9 cellular contexts compared by ENCODE assay signal in genomic region chr2:148813603-148814065, GRCh38.
DNase-seq lines count a peak whose midpoint lies in the region; ATAC-seq, FAIRE-seq and TF ChIP-seq lines count a peak whose summit lies in the region.
"Had no signal": no experiment of that assay in that cellular context is flagged by ENCODE, and none has a peak within 500 bp of the region (broad histone marks: within the 10 kb centered on the region; RNA-seq: fewer than 3 reads in every experiment).

No MANE protein-coding gene starts in this region.

- BruUV-seq in MCF 10A (replicated peaks; lab: Mats Ljungman, UMichigan) (no TSS peak), mammary epithelial cell (replicated peaks; lab: Mats Ljungman, UMichigan) (no TSS peak)

- DNase-seq in MCF 10A (ENCODE audit: unreplicated experiment), result peak; percentile 16
- no peak for DNase-seq in mammary epithelial cell
- peak; percentile 17 for DNase-seq in activated CD8-positive, alpha-beta memory T cell treated with anti-CD3 and anti-CD28 coated beads, Interleukin-2, amount 50 U/mL, for 1 hour (ENCODE audit: extremely low read depth)
- no peak for DNase-seq in nephron progenitor cell
- DNase-seq in NCI-H1930 (lab: John Stamatoyannopoulos, UW), result no peak
- DNase-seq in inferior parietal cortex (ENCODE audit: extremely low spot score), result no peak
- no peak for DNase-seq in HTR-8/SVneo (ENCODE audit: insufficient read length, low spot score)

- no peaks in the 10 kb centered on the region for H3K9me3 ChIP-seq in mammary epithelial cell (replicated peaks; ENCODE audit: insufficient read depth, low read length)

- no peaks in the 10 kb centered on the region for H3K79me2 ChIP-seq in mammary epithelial cell (ENCODE audit: insufficient read depth, low read length)

- H3K4me3 Mint-ChIP-seq in MCF 10A (ENCODE audit: unreplicated experiment) (no peak overlapping the region), nephron progenitor cell (no peak overlapping the region)

- POLR2A ChIA-PET in MCF 10A (lab: Yijun Ruan, JAX), result no interaction called here

- H3K27me3 ChIP-seq in mammary epithelial cell (ENCODE audit: insufficient read depth, low read length), result peaks cover 12% of the 10 kb centered on the region
- H3K27me3 ChIP-seq: cardiac muscle cell had no signal

- no peak overlapping the region for H3K27ac ChIP-seq in mammary epithelial cell (ENCODE audit: insufficient read depth, low read depth, low read length)
- H3K27ac ChIP-seq: cardiac muscle cell had no signal

- H3K4me3 ChIP-seq in mammary epithelial cell (replicated peaks in 1 of 3; ENCODE audit: insufficient read depth in 1 of 3, low read depth in 2 of 3, low read length in 3 of 3), result no peak overlapping the region
- H3K4me3 ChIP-seq: cardiac muscle cell had no signal

- no peak overlapping the region for H3K9ac ChIP-seq in mammary epithelial cell (ENCODE audit: insufficient read depth, low read length)

- H3K9me3 Mint-ChIP-seq in MCF 10A (ENCODE audit: unreplicated experiment) (no peaks in the 10 kb centered on the region), nephron progenitor cell (no peaks in the 10 kb centered on the region)

- H3K27ac Mint-ChIP-seq in MCF 10A (ENCODE audit: low read depth, unreplicated experiment) (peak overlapping the region; percentile 70), nephron progenitor cell (no peak overlapping the region)

- intact Hi-C loops in MCF 10A (cut with micrococcal nuclease) (no loop called here), mammary epithelial cell (cut with micrococcal nuclease) (no loop called here)

- FAIRE-seq in HTR-8/SVneo (lab: Jason Lieb, UNC), result no peak

- CTCF ChIA-PET in MCF 10A (lab: Yijun Ruan, JAX), result no interaction called here
- CTCF ChIA-PET in mammary epithelial cell (lab: Charles Lee; ENCODE audit: low non-redundant PET), result no interaction called here

- no peak for TF ChIP-seq CTCF in MCF 10A (IDR thresholded peaks at IDR 0.05; ENCODE audit: unreplicated experiment)
- TF ChIP-seq CTCF in mammary epithelial cell (conservative IDR thresholded peaks at IDR 0.05 in 1 of 2, IDR thresholded peaks at IDR 0.05 in 1 of 2; ENCODE audit: extremely low read depth in 1 of 2, insufficient read depth in 1 of 2, low read depth in 1 of 2, low read length in 2 of 2), result no peak
- peak; percentile 18 for TF ChIP-seq CTCF in nephron progenitor cell (IDR thresholded peaks at IDR 0.05)

- no peak overlapping the region for H2AFZ ChIP-seq in mammary epithelial cell (ENCODE audit: low read depth, low read length)

- ATAC-seq in HG03439 (IDR thresholded peaks at IDR 0.05; ENCODE audit: unreplicated experiment), result peak; percentile 99

- H3K36me3 ChIP-seq in mammary epithelial cell (ENCODE audit: insufficient read depth, low read length), result no peaks in the 10 kb centered on the region
- H3K36me3 ChIP-seq: cardiac muscle cell had no signal

- H3K4me1 Mint-ChIP-seq in MCF 10A (ENCODE audit: insufficient read depth, unreplicated experiment), result peaks cover 28% of the 10 kb centered on the region
- peaks cover 14% of the 10 kb centered on the region for H3K4me1 Mint-ChIP-seq in nephron progenitor cell

- H3K4me1 ChIP-seq in mammary epithelial cell (ENCODE audit: insufficient read depth, low read length), result peaks cover 8% of the 10 kb centered on the region

- H3K36me3 Mint-ChIP-seq in MCF 10A (ENCODE audit: insufficient read depth, unreplicated experiment) (peaks cover 7% of the 10 kb centered on the region), nephron progenitor cell (ENCODE audit: low read depth) (no peaks in the 10 kb centered on the region)

- dilution Hi-C loops in mammary epithelial cell (cut with HindIII; ENCODE audit: low sequenced_read_pairs), result no loop called here

- 86% methylated on average over 8 of the region's 11 CpGs for WGBS in mammary epithelial cell (ENCODE audit: low coverage, missing lambda C conversion rate)

- peaks cover 17% of the 10 kb centered on the region for H3K27me3 Mint-ChIP-seq in MCF 10A (ENCODE audit: insufficient read depth, unreplicated experiment)
- peaks cover 19% of the 10 kb centered on the region for H3K27me3 Mint-ChIP-seq in nephron progenitor cell (ENCODE audit: low read depth, poor library complexity)

- in situ Hi-C loops in mammary epithelial cell (cut with MboI; ENCODE audit: low sequenced_read_pairs in 2 of 2), result no loop called here

- H4K20me1 ChIP-seq in mammary epithelial cell (ENCODE audit: insufficient read depth, low read length), result no peaks in the 10 kb centered on the region

- no peak overlapping the region for H3K4me2 ChIP-seq in mammary epithelial cell (ENCODE audit: insufficient read depth, low read depth, low read length)

Comparison
In these comparisons a context has a peak if more than half of its experiments do, and no peak if none do; other contexts are left out.
1. DNase-seq: peak in MCF 10A (single experiment) and activated CD8-positive, alpha-beta memory T cell treated with anti-CD3 and anti-CD28 coated beads, Interleukin-2, amount 50 U/mL, for 1 hour (single experiment); none in mammary epithelial cell (single experiment), nephron progenitor cell (single experiment), NCI-H1930 (0 of 2), inferior parietal cortex (single experiment) and HTR-8/SVneo (single experiment).